ENCODE assay signal across 10 cellular contexts in genomic region chr1:15939181-15940109, GRCh38. TPM values are rescaled to one million over a fixed set of nuclear protein-coding genes. Genes with fewer than 3 reads are reported as not detected.
A peak's percentile ranks its signal among the peaks of the same experiment; 100 is the strongest.
DNase-seq lines count a peak whose midpoint lies in the region; ATAC-seq and TF ChIP-seq lines count a peak whose summit lies in the region.
"Had no signal": no experiment of that assay in that cellular context is flagged by ENCODE, and none has a peak within 500 bp of the region (broad histone marks: within the 10 kb centered on the region; RNA-seq: fewer than 3 reads in every experiment).

No MANE protein-coding gene starts in this region.

- H3K36me3 ChIP-seq in body of pancreas (replicated peaks in 1 of 2; ENCODE audit: insufficient read depth in 1 of 2, low read depth in 2 of 2) (peaks cover 14 to 28% of the 10 kb centered on the region in 2 donors), tibial artery (peaks cover 93 to 100% (median 96%) of the 10 kb centered on the region in 3 donors)

- no peaks in the 10 kb centered on the region for H3K27me3 ChIP-seq in body of pancreas
- H3K27me3 ChIP-seq in tibial artery: no peaks in the 10 kb centered on the region
- H3K27me3 ChIP-seq: BLaER1 had no signal

- 35 to 42% methylated on average over 17 of the region's 17 CpGs for WGBS in body of pancreas, 2 donors

- H3K27ac ChIP-seq in body of pancreas (peak overlapping the region; percentile 52 to 69 (median 53)), tibial artery (peak overlapping the region; percentile 34 to 59)
- H3K27ac ChIP-seq: BLaER1 had no signal

- H3K27me3 Mint-ChIP-seq in activated T-cell treated with anti-CD3 and anti-CD28 coated beads, Interleukin-2, amount 50 U/mL, for 24 hours: no peaks in the 10 kb centered on the region
- no peaks in the 10 kb centered on the region for H3K27me3 Mint-ChIP-seq in activated T-cell treated with anti-CD3 and anti-CD28 coated beads, Interleukin-2, amount 50 U/mL, for 4 hours (ENCODE audit: low read depth)

- no peak for ATAC-seq in activated T-cell treated with anti-CD3 and anti-CD28 coated beads, Interleukin-2, amount 50 U/mL, for 4 hours
- ATAC-seq in body of pancreas: peak; percentile 78
- peak; percentile 70 for ATAC-seq in left lobe of liver
- ATAC-seq in HG03460 (IDR thresholded peaks at IDR 0.05; ENCODE audit: unreplicated experiment): no peak

- TF ChIP-seq CTCF in body of pancreas (IDR thresholded peaks at IDR 0.05): no peak
- no peak for TF ChIP-seq CTCF in tibial artery (IDR thresholded peaks at IDR 0.05)
- TF ChIP-seq CTCF in GM20000 (IDR thresholded peaks at IDR 0.05; ENCODE audit: extremely low read depth, missing control alignments): no peak

- H3K4me1 ChIP-seq in body of pancreas (peaks cover 28% of the 10 kb centered on the region), tibial artery (peaks cover 0 to 17% (median 6%) of the 10 kb centered on the region in 4 donors)
- H3K4me1 ChIP-seq: BLaER1 had no signal

- H3K36me3 Mint-ChIP-seq in activated T-cell treated with anti-CD3 and anti-CD28 coated beads, Interleukin-2, amount 50 U/mL, for 24 hours (ENCODE audit: low read depth): peaks cover 94% of the 10 kb centered on the region
- H3K36me3 Mint-ChIP-seq in activated T-cell treated with anti-CD3 and anti-CD28 coated beads, Interleukin-2, amount 50 U/mL, for 4 hours (ENCODE audit: insufficient read depth): peaks cover 36% of the 10 kb centered on the region

- TF ChIP-seq POLR2A in body of pancreas (IDR thresholded peaks at IDR 0.05): no peak

- H3K9me3 ChIP-seq in body of pancreas (no peaks in the 10 kb centered on the region), tibial artery (no peaks in the 10 kb centered on the region)
- H3K9me3 ChIP-seq: BLaER1 had no signal

- peaks cover 13% of the 10 kb centered on the region for H3K4me1 Mint-ChIP-seq in activated T-cell treated with anti-CD3 and anti-CD28 coated beads, Interleukin-2, amount 50 U/mL, for 24 hours (ENCODE audit: low read depth)
- H3K4me1 Mint-ChIP-seq in activated T-cell treated with anti-CD3 and anti-CD28 coated beads, Interleukin-2, amount 50 U/mL, for 4 hours (ENCODE audit: low read depth): peaks cover 2% of the 10 kb centered on the region

- DNase-seq in activated T-cell treated with anti-CD3 and anti-CD28 coated beads, Interleukin-2, amount 50 U/mL, for 24 hours: peak; percentile 30
- DNase-seq in activated T-cell treated with anti-CD3 and anti-CD28 coated beads, Interleukin-2, amount 50 U/mL, for 4 hours: no peak
- DNase-seq in body of pancreas: peak; percentile 71 to 78 (median 77)
- DNase-seq in left lobe of liver (ENCODE audit: low spot score): peak; percentile 54
- DNase-seq in tibial artery: no peak
- no peak for DNase-seq in GM20000 (ENCODE audit: low spot score)
- no peak for DNase-seq in GM03348 (ENCODE audit: low spot score)
- DNase-seq: NCI-H2227 treated with DMSO at 0.1 percent for 48 hours had no signal

- H3K4me3 ChIP-seq in body of pancreas: no peak overlapping the region
- H3K4me3 ChIP-seq in tibial artery: no peak overlapping the region
- H3K4me3 ChIP-seq: BLaER1 had no signal

- intact Hi-C loops in body of pancreas (cut with DNase I) (no loop called here), tibial artery (cut with DNase I; ENCODE audit: low total_unique reads) (loop anchor here (10.0 kb wide), 1 partner anchor 45 kb away; no protein-coding TSS in a partner anchor)

- no peak overlapping the region for H3K4me3 Mint-ChIP-seq in activated T-cell treated with anti-CD3 and anti-CD28 coated beads, Interleukin-2, amount 50 U/mL, for 24 hours
- no peak overlapping the region for H3K4me3 Mint-ChIP-seq in activated T-cell treated with anti-CD3 and anti-CD28 coated beads, Interleukin-2, amount 50 U/mL, for 4 hours

- peak overlapping the region; percentile 84 for H3K27ac Mint-ChIP-seq in activated T-cell treated with anti-CD3 and anti-CD28 coated beads, Interleukin-2, amount 50 U/mL, for 24 hours

- H3K9me3 Mint-ChIP-seq in activated T-cell treated with anti-CD3 and anti-CD28 coated beads, Interleukin-2, amount 50 U/mL, for 24 hours: no peaks in the 10 kb centered on the region
- H3K9me3 Mint-ChIP-seq in activated T-cell treated with anti-CD3 and anti-CD28 coated beads, Interleukin-2, amount 50 U/mL, for 4 hours: no peaks in the 10 kb centered on the region

RNA-seq across cellular contexts. Expression of gene ZBTB17, which starts 36.5 kb away (rescaled TPM):
- total RNA-seq in activated T-cell treated with anti-CD3 and anti-CD28 coated beads, Interleukin-2, amount 50 U/mL, for 4 hours: 10 to 100 TPM; 74.2 to 86.9 (median 81.1) TPM
- 10 to 100 TPM; 28.8 to 73.2 TPM for total RNA-seq in body of pancreas
- 14.3 TPM for total RNA-seq in left lobe of liver

Comparison
In these comparisons a context has a peak if more than half of its experiments do, and no peak if none do; other contexts are left out.
1. DNase-seq: peak in activated T-cell treated with anti-CD3 and anti-CD28 coated beads, Interleukin-2, amount 50 U/mL, for 24 hours (single experiment), body of pancreas (4 of 4) and left lobe of liver (single experiment); none in activated T-cell treated with anti-CD3 and anti-CD28 coated beads, Interleukin-2, amount 50 U/mL, for 4 hours (single experiment), tibial artery (0 of 2), GM20000 (single experiment) and GM03348 (single experiment).
2. ATAC-seq: peak in body of pancreas (single experiment) and left lobe of liver (single experiment); none in activated T-cell treated with anti-CD3 and anti-CD28 coated beads, Interleukin-2, amount 50 U/mL, for 4 hours (0 of 2) and HG03460 (single experiment).